Comparison of ENCODE assay signal across 11 cellular contexts in genomic region chr7:90242369-90243168, GRCh38. TPM values are rescaled to one million over a fixed set of nuclear protein-coding genes. Genes with fewer than 3 reads are reported as not detected.
DNase-seq lines count a peak whose midpoint lies in the region; ATAC-seq and TF ChIP-seq lines count a peak whose summit lies in the region.
"Had no signal": no experiment of that assay in that cellular context is flagged by ENCODE, and none has a peak within 500 bp of the region (broad histone marks: within the 10 kb centered on the region; RNA-seq: fewer than 3 reads in every experiment).

No MANE protein-coding gene starts in this region.

- CTCF ChIA-PET in activated naive CD4-positive, alpha-beta T cell treated with anti-CD3 and anti-CD28 coated beads for 36 hours (lab: Charles Lee) = interaction anchor here (1.5 kb wide), 1 partner anchor 89 kb away, joined by 5 read pairs; the partner anchor contains the start of gene STEAP1

- peak overlapping the region; percentile 6 for H3K4me3 Mint-ChIP-seq in activated naive CD4-positive, alpha-beta T cell treated with anti-CD3 and anti-CD28 coated beads, Interleukin-2, amount 50 U/mL, for 24 hours
- H3K4me3 Mint-ChIP-seq in activated naive CD4-positive, alpha-beta T cell treated with anti-CD3 and anti-CD28 coated beads for 36 hours = no peak overlapping the region
- H3K4me3 Mint-ChIP-seq in type B pancreatic cell = peak overlapping the region; percentile 59

- TF ChIP-seq CTCF in type B pancreatic cell (conservative IDR thresholded peaks at IDR 0.05) = no peak

- H3K9me3 Mint-ChIP-seq in activated naive CD4-positive, alpha-beta T cell treated with anti-CD3 and anti-CD28 coated beads, Interleukin-2, amount 50 U/mL, for 24 hours = no peaks in the 10 kb centered on the region
- no peaks in the 10 kb centered on the region for H3K9me3 Mint-ChIP-seq in activated naive CD4-positive, alpha-beta T cell treated with anti-CD3 and anti-CD28 coated beads for 36 hours
- H3K9me3 Mint-ChIP-seq in type B pancreatic cell = no peaks in the 10 kb centered on the region
- H3K9me3 Mint-ChIP-seq: activated T-cell treated with anti-CD3 and anti-CD28 coated beads, Interleukin-2, amount 50 U/mL, for 4 hours had no signal

- H3K27me3 Mint-ChIP-seq in activated naive CD4-positive, alpha-beta T cell treated with anti-CD3 and anti-CD28 coated beads, Interleukin-2, amount 50 U/mL, for 24 hours = peaks cover 22% of the 10 kb centered on the region
- peaks cover 24% of the 10 kb centered on the region for H3K27me3 Mint-ChIP-seq in activated naive CD4-positive, alpha-beta T cell treated with anti-CD3 and anti-CD28 coated beads for 36 hours (ENCODE audit: low read depth)
- H3K27me3 Mint-ChIP-seq in type B pancreatic cell = peaks cover 27% of the 10 kb centered on the region

- H3K36me3 Mint-ChIP-seq in activated naive CD4-positive, alpha-beta T cell treated with anti-CD3 and anti-CD28 coated beads, Interleukin-2, amount 50 U/mL, for 24 hours = peaks cover 1% of the 10 kb centered on the region
- H3K36me3 Mint-ChIP-seq in activated naive CD4-positive, alpha-beta T cell treated with anti-CD3 and anti-CD28 coated beads for 36 hours (ENCODE audit: low read depth) = no peaks in the 10 kb centered on the region
- H3K36me3 Mint-ChIP-seq in type B pancreatic cell = no peaks in the 10 kb centered on the region
- H3K36me3 Mint-ChIP-seq: immature natural killer cell had no signal

- ATAC-seq in HG02678 (IDR thresholded peaks at IDR 0.05; ENCODE audit: unreplicated experiment) (peak; percentile 84), HG03575 (IDR thresholded peaks at IDR 0.05; ENCODE audit: extremely low read depth, insufficient number of reproducible peaks, low FRiP score, unreplicated experiment) (peak; percentile 38), GM21447 (IDR thresholded peaks at IDR 0.05; ENCODE audit: unreplicated experiment) (no peak)
- ATAC-seq: activated T-cell treated with anti-CD3 and anti-CD28 coated beads, Interleukin-2, amount 50 U/mL, for 4 hours had no signal

- DNase-seq in activated naive CD4-positive, alpha-beta T cell treated with anti-CD3 and anti-CD28 coated beads for 36 hours = no peak
- DNase-seq in type B pancreatic cell (ENCODE audit: extremely low spot score, unreplicated experiment) = no peak
- no peak for DNase-seq in AG20443 (ENCODE audit: low spot score)
- no peak for DNase-seq in SW 1271 (lab: John Stamatoyannopoulos, UW)
- DNase-seq: activated T-cell treated with anti-CD3 and anti-CD28 coated beads, Interleukin-2, amount 50 U/mL, for 4 hours; immature natural killer cell; stimulated activated CD4-positive, alpha-beta T cell treated with anti-CD3 and anti-CD28 coated beads, Interleukin-1b, Interleukin-23, amount 100 ng/mL, for 48 hours had no signal

- intact Hi-C loops in activated naive CD4-positive, alpha-beta T cell treated with anti-CD3 and anti-CD28 coated beads for 36 hours (cut with micrococcal nuclease) = loop anchor here (10.0 kb wide), 1 partner anchor 1022 kb away; the partner anchor contains the start of gene FZD1

- H3K27ac Mint-ChIP-seq in activated naive CD4-positive, alpha-beta T cell treated with anti-CD3 and anti-CD28 coated beads, Interleukin-2, amount 50 U/mL, for 24 hours = peak overlapping the region; percentile 18
- no peak overlapping the region for H3K27ac Mint-ChIP-seq in activated naive CD4-positive, alpha-beta T cell treated with anti-CD3 and anti-CD28 coated beads for 36 hours
- H3K27ac Mint-ChIP-seq in type B pancreatic cell = no peak overlapping the region
- H3K27ac Mint-ChIP-seq: immature natural killer cell had no signal

- H3K4me1 Mint-ChIP-seq in activated naive CD4-positive, alpha-beta T cell treated with anti-CD3 and anti-CD28 coated beads, Interleukin-2, amount 50 U/mL, for 24 hours = peaks cover 20% of the 10 kb centered on the region
- peaks cover 17% of the 10 kb centered on the region for H3K4me1 Mint-ChIP-seq in activated naive CD4-positive, alpha-beta T cell treated with anti-CD3 and anti-CD28 coated beads for 36 hours (ENCODE audit: low read depth)
- peaks cover 28% of the 10 kb centered on the region for H3K4me1 Mint-ChIP-seq in type B pancreatic cell (ENCODE audit: unreplicated experiment)

RNA-seq across cellular contexts. Expression of gene CFAP69, which starts 2.4 kb away (rescaled TPM):
- total RNA-seq in activated naive CD4-positive, alpha-beta T cell treated with anti-CD3 and anti-CD28 coated beads for 36 hours = under 1 TPM; 0.25 to 0.31 TPM
- 4.4 and 6.2 TPM in 2 replicates for total RNA-seq in type B pancreatic cell (ENCODE audit: low replicate concordance)

RNA-seq across cellular contexts. Expression of gene STEAP2, which starts 31.0 kb away (rescaled TPM):
- total RNA-seq in activated naive CD4-positive, alpha-beta T cell treated with anti-CD3 and anti-CD28 coated beads for 36 hours = not detected
- 1.7 and 3.3 TPM in 2 replicates for total RNA-seq in type B pancreatic cell (ENCODE audit: low replicate concordance)
